8 cellular contexts compared by ENCODE assay signal in genomic region chr15:67461735-67462134, GRCh38.
"Had no signal": no experiment of that assay in that cellular context is flagged by ENCODE, and none has a peak within 500 bp of the region (broad histone marks: within the 10 kb centered on the region; RNA-seq: fewer than 3 reads in every experiment).

No MANE protein-coding gene starts in this region.

- DNase-seq: GDM1, GF-D8 had no signal

- FAIRE-seq: G401.6, GM12878, GM12891, GM12892, GM18507, GM19239 had no signal

- H3K4me3 ChIP-seq: GM12878 had no signal

- ATAC-seq: GM12878 had no signal
